In the genomic region with DNA sequence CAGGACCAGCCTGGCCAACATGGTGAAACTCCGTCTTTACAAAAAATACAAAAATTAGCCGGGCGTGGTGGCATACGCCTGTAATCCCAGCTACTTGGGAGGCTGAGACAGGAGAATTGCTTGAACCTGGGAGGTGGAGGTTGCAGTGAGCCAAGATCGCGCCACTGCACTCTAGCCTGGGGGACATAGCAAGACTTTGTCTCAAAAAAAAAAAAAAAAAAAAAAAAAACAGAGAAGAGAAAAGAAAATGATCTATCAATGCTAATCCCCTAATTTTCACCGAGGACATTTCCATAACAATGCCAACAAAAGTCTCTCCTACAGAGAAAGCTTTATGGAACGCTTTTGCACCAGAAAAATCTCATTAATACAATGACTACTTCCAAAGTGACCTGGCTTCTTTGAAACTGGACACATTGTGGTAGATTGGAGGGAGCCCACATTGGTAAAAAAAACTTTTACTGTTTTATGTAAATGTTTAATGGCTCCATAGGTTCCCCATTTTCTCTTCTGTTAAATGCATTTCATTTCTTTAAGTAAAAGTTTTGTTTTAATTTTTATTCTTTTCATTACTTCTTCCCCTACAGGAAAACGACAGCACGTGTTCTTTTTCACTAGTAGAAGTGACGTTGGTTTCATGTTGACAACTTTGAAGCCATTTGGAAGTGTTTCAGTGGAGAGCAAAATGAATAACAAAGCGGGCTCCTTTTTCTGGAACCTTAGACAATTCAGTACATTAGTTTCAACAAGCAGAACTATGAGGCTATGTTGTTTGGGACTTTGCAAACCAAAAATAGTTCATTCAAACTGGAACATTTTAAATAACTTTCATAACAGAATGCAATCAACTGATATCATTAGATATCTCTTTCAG, we compare ENCODE assay signal across 9 cellular contexts. TPM values are rescaled to one million over a fixed set of nuclear protein-coding genes. Genes with fewer than 3 reads are reported as not detected.
DNase-seq lines count a peak whose midpoint lies in the region; ATAC-seq, FAIRE-seq and TF ChIP-seq lines count a peak whose summit lies in the region.
"Had no signal": no experiment of that assay in that cellular context is flagged by ENCODE, and none has a peak within 500 bp of the region (broad histone marks: within the 10 kb centered on the region; RNA-seq: fewer than 3 reads in every experiment).

No MANE protein-coding gene starts in this region.

- WGBS in A549 (ENCODE audit: missing lambda C conversion rate): 36% methylated on average over 12 of the region's 12 CpGs
- WGBS in HUES64: 39% methylated on average over 11 of the region's 12 CpGs

- no peak for TF ChIP-seq EP300 in A549 (IDR thresholded peaks at IDR 0.05)

- no peak for DNase-seq in A549 (ENCODE audit: low read depth in 1 of 2, low spot score in 1 of 2)
- no peak for DNase-seq in cardiac fibroblast (ENCODE audit: low read depth in 2 of 2)
- no peak for DNase-seq in NOMO-1 treated with DMSO at 0.1 percent for 48 hours (lab: John Stamatoyannopoulos, UW; ENCODE audit: unreplicated experiment)
- DNase-seq in NCI-H1417 treated with DMSO at 0.1 percent for 48 hours (lab: John Stamatoyannopoulos, UW): no peak
- DNase-seq: cortex of kidney had no signal

- H3K4me1 ChIP-seq in A549 (peaks cover 10% of the 10 kb centered on the region), HUES64 (ENCODE audit: insufficient read depth, low read length) (0 out of 2 replicates have a peak, but pooled peaks cover 4% of the 10 kb centered on the region), mucosa of stomach (ENCODE audit: control insufficient read depth, insufficient read depth, low read length) (peaks cover 6% of the 10 kb centered on the region)

- FAIRE-seq in A549 (lab: Jason Lieb, UNC): no peak

- no peaks in the 10 kb centered on the region for H3K27me3 ChIP-seq in HUES64 (ENCODE audit: insufficient read depth, low read length)
- no peaks in the 10 kb centered on the region for H3K27me3 ChIP-seq in mucosa of stomach (ENCODE audit: control insufficient read depth, insufficient read depth, low read length)

- H3K9me3 ChIP-seq in A549: no peaks in the 10 kb centered on the region
- no peaks in the 10 kb centered on the region for H3K9me3 ChIP-seq in HUES64 (ENCODE audit: insufficient read depth, low read depth, low read length)
- no peaks in the 10 kb centered on the region for H3K9me3 ChIP-seq in mucosa of stomach (ENCODE audit: control insufficient read depth, low read length)

- CTCF ChIA-PET in A549 (lab: Yijun Ruan, JAX): no interaction called here

- peak overlapping the region; percentile 95 for H3K4me2 ChIP-seq in A549

- H3K9ac ChIP-seq in HUES64 (ENCODE audit: low read depth, low read length): peak overlapping the region; percentile 91
- H3K9ac ChIP-seq in mucosa of stomach (ENCODE audit: low read length): peak overlapping the region; percentile 81

- no peak for TF ChIP-seq POLR2A in A549 (IDR thresholded peaks at IDR 0.05; ENCODE audit: low read length)

- no peak for TF ChIP-seq RAD21 in A549 (conservative IDR thresholded peaks at IDR 0.05 in 1 of 2, IDR thresholded peaks at IDR 0.05 in 1 of 2)

- TF ChIP-seq CTCF in A549 (IDR thresholded peaks at IDR 0.05) (no peak), cardiac fibroblast (IDR thresholded peaks at IDR 0.05; ENCODE audit: low read depth, low read length) (no peak)

- H3K27ac ChIP-seq in A549 (peak overlapping the region; percentile 93 to 95), HUES64 (ENCODE audit: low read depth, low read length) (peak overlapping the region; percentile 66)

- H3K4me3 ChIP-seq in A549 (peak overlapping the region; percentile 84), HUES64 (ENCODE audit: low read length) (peak overlapping the region; percentile 82), cardiac fibroblast (replicated peaks in 1 of 2; ENCODE audit: low read depth in 2 of 2, low read length in 2 of 2) (peak overlapping the region; percentile 71 to 72), mucosa of stomach (ENCODE audit: low read length) (peak overlapping the region; percentile 54)

- ATAC-seq in A549 (peak in 1 of 2 experiments; percentile 10; a peak in 2 of 6 replicates), GM19397 (IDR thresholded peaks at IDR 0.05; ENCODE audit: unreplicated experiment) (no peak), HG03039 (IDR thresholded peaks at IDR 0.05; ENCODE audit: unreplicated experiment) (no peak)

- POLR2A ChIA-PET in A549 (lab: Yijun Ruan, JAX): interaction anchor here (0.8 to 1.9 kb wide), 6 partner anchors 16 to 763 kb away, joined by 3 to 8 read pairs (median 3); partner anchors contain the start of genes CREB1 and KLF7

- H3K36me3 ChIP-seq in HUES64 (ENCODE audit: insufficient read depth, low read length): peaks cover 42% of the 10 kb centered on the region
- no peaks in the 10 kb centered on the region for H3K36me3 ChIP-seq in mucosa of stomach (ENCODE audit: control insufficient read depth, insufficient read depth, low read length)

TF ChIP-seq in A549, 52 proteins besides CTCF, POLR2A, EP300 and RAD21:
- TF ChIP-seq JUN (IDR thresholded peaks at IDR 0.05) (no peak), MAZ (IDR thresholded peaks at IDR 0.05; ENCODE audit: borderline replicate concordance, low read depth, low read length) (no peak), HOXB13 (CRISPR knock-in tag; IDR thresholded peaks at IDR 0.05; ENCODE audit: low read depth) (no peak), CBX8 (IDR thresholded peaks at IDR 0.05) (no peak), BCL3 (IDR thresholded peaks at IDR 0.05) (no peak), HOXB5 (CRISPR knock-in tag; IDR thresholded peaks at IDR 0.05) (no peak), PHF8 (IDR thresholded peaks at IDR 0.05; ENCODE audit: borderline replicate concordance, low read depth) (no peak), USF2 (IDR thresholded peaks at IDR 0.05) (no peak), CEBPB (IDR thresholded peaks at IDR 0.05) (no peak), FOSL2 (IDR thresholded peaks at IDR 0.05) (no peak), FOSL2 (CRISPR knock-in tag; IDR thresholded peaks at IDR 0.05) (no peak), TFCP2L1 (CRISPR knock-in tag; IDR thresholded peaks at IDR 0.05) (no peak), ZNF302 (CRISPR knock-in tag; IDR thresholded peaks at IDR 0.05) (no peak), NPAS2 (CRISPR knock-in tag; IDR thresholded peaks at IDR 0.05; ENCODE audit: borderline replicate concordance) (no peak)

RNA-seq across cellular contexts. Expression of gene FASTKD2, which starts 0.9 kb away (rescaled TPM):
- polyA plus RNA-seq in A549 (2011; rRNA removed) (56.9 and 60.1 TPM in 2 replicates), A549 (2017; fragmentation: RNase III; extraction: RNeasy Plus Mini Kit Qiagen cat#74134 plus additional on column Dnase treatment) (35.5 to 39.1 TPM (median 37.6 TPM) in 3 replicates)
- 16.4 and 20.3 TPM in 2 replicates for polyA plus RNA-seq in A549 (2012; cell fraction: cytosol; rRNA removed)
- 22.6 and 26.0 TPM in 2 replicates for polyA plus RNA-seq in A549 (2012; cell fraction: nucleus; rRNA removed)
- 30.2 and 37.6 TPM in 2 replicates for polyA minus RNA-seq in A549 (2011; rRNA and poly(A)+ RNA removed)
- 41.7 TPM for polyA plus RNA-seq in HUES64 (2013, experiment 1 of 2)
- polyA plus RNA-seq in HUES64 (2013, experiment 2 of 2): 39.2 TPM

RNA-seq across cellular contexts. Expression of gene MDH1B, which starts 1.2 kb away (rescaled TPM):
- 1.3 and 2.8 TPM in 2 replicates for polyA plus RNA-seq in A549 (2011; rRNA removed)
- polyA plus RNA-seq in A549 (2012; cell fraction: cytosol; rRNA removed): 0.83 and 0.91 TPM in 2 replicates
- 0.58 and 0.67 TPM in 2 replicates for polyA plus RNA-seq in A549 (2012; cell fraction: nucleus; rRNA removed)
- 3.1 to 4.0 TPM (median 3.2 TPM) in 3 replicates for polyA plus RNA-seq in A549 (2017; fragmentation: RNase III; extraction: RNeasy Plus Mini Kit Qiagen cat#74134 plus additional on column Dnase treatment)
- 1.5 and 2.6 TPM in 2 replicates for polyA minus RNA-seq in A549 (2011; rRNA and poly(A)+ RNA removed)
- 1.8 TPM for polyA plus RNA-seq in HUES64 (2013, experiment 1 of 2)
- 2.6 TPM for polyA plus RNA-seq in HUES64 (2013, experiment 2 of 2)

RNA-seq across cellular contexts. Expression of gene DYTN, which starts 48.1 kb away (rescaled TPM):
- polyA plus RNA-seq in A549 (2011; rRNA removed): not detected in 2 replicates
- polyA plus RNA-seq in A549 (2012; cell fraction: cytosol; rRNA removed): not detected in 2 replicates
- not detected in 2 replicates for polyA plus RNA-seq in A549 (2012; cell fraction: nucleus; rRNA removed)
- not detected in 3 replicates for polyA plus RNA-seq in A549 (2017; fragmentation: RNase III; extraction: RNeasy Plus Mini Kit Qiagen cat#74134 plus additional on column Dnase treatment)
- not detected in 2 replicates for polyA minus RNA-seq in A549 (2011; rRNA and poly(A)+ RNA removed)
- polyA plus RNA-seq in HUES64 (2013, experiment 1 of 2): not detected
- polyA plus RNA-seq in HUES64 (2013, experiment 2 of 2): not detected
